ENCODE assay signal across 20 cellular contexts in the genomic region with DNA sequence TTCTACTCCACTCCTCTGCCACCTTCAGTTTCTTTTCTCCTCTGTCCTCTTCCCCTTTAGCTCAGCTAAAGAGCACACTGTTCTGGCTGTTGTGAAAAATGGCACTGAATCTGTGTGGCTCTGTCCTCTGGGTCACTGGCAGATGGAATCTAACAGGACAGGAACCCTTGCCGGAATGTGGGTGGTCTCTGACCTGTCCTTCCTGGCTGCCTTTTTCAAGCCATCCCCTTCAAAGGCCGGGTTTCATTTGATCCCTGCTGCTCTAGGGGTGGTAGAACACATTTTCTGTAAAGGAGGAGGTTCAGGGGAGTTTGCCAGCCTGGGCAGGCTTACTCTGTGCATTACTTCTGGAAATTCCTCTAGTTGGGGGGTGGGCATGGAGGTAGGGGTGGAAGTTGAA.
"Had no signal": no experiment of that assay in that cellular context is flagged by ENCODE, and none has a peak within 500 bp of the region (broad histone marks: within the 10 kb centered on the region; RNA-seq: fewer than 3 reads in every experiment).

No MANE protein-coding gene starts in this region.

- H3K4me3 ChIP-seq: esophagus squamous epithelium, hepatocyte, lung, psoas muscle, smooth muscle cell, stomach, testis, upper lobe of right lung had no signal

- H3K27me3 ChIP-seq: esophagus squamous epithelium, hepatocyte, stomach, testis, upper lobe of right lung had no signal

- H3K4me2 ChIP-seq: hepatocyte, smooth muscle cell had no signal

- H3K27ac ChIP-seq: esophagus squamous epithelium, hepatocyte, psoas muscle, stomach, testis, upper lobe of right lung had no signal

- H3K4me3 Mint-ChIP-seq: activated CD4-positive, alpha-beta T cell treated with anti-CD3 and anti-CD28 coated beads for 36 hours; activated naive CD8-positive, alpha-beta T cell; activated T-helper 1 cell treated with anti-CD3 and anti-CD28 coated beads, Interleukin-12 subunit alpha, Interleukin-12 subunit beta, Interleukin-2, Interleukin-4 antibody, amounts not matched to agents 30 ng/mL and 10 ng/mL and 1 ng/mL, durations not matched to agents 14 hours and 24 hours and 36 hours; dendritic cell treated with granulocyte-macrophage colony-stimulating factor and Interleukin-4, amounts not matched to agents 40 ng/mL and 50 ng/mL, for 4 days had no signal

- H3K9me3 ChIP-seq: esophagus squamous epithelium, psoas muscle, stomach, testis, upper lobe of right lung had no signal

- H2AFZ ChIP-seq: hepatocyte had no signal

- H3K4me1 ChIP-seq: psoas muscle had no signal

- H3K36me3 ChIP-seq: esophagus squamous epithelium, upper lobe of right lung had no signal

- H3K36me3 Mint-ChIP-seq: activated naive CD8-positive, alpha-beta T cell had no signal

- H3K9me3 Mint-ChIP-seq: activated T-helper 1 cell treated with anti-CD3 and anti-CD28 coated beads, Interleukin-12 subunit alpha, Interleukin-12 subunit beta, Interleukin-2, Interleukin-4 antibody, amounts not matched to agents 30 ng/mL and 10 ng/mL and 1 ng/mL, durations not matched to agents 14 hours and 24 hours and 36 hours; dendritic cell treated with granulocyte-macrophage colony-stimulating factor and Interleukin-4, amounts not matched to agents 40 ng/mL and 50 ng/mL, for 4 days had no signal

- ATAC-seq: activated CD4-positive, alpha-beta T cell treated with anti-CD3 and anti-CD28 coated beads for 36 hours; left lobe of liver; psoas muscle; sciatic nerve; upper lobe of right lung had no signal

- H3K27ac Mint-ChIP-seq: activated CD4-positive, alpha-beta T cell treated with anti-CD3 and anti-CD28 coated beads for 36 hours; activated naive CD8-positive, alpha-beta T cell; activated T-helper 1 cell treated with anti-CD3 and anti-CD28 coated beads, Interleukin-12 subunit alpha, Interleukin-12 subunit beta, Interleukin-2, Interleukin-4 antibody, amounts not matched to agents 30 ng/mL and 10 ng/mL and 1 ng/mL, durations not matched to agents 14 hours and 24 hours and 36 hours; dendritic cell treated with granulocyte-macrophage colony-stimulating factor and Interleukin-4, amounts not matched to agents 40 ng/mL and 50 ng/mL, for 4 days had no signal

- H3K4me1 Mint-ChIP-seq: activated CD4-positive, alpha-beta T cell treated with anti-CD3 and anti-CD28 coated beads for 36 hours had no signal

- DNase-seq: activated CD4-positive, alpha-beta T cell treated with anti-CD3 and anti-CD28 coated beads for 36 hours; activated CD4-positive, alpha-beta T cell treated with anti-CD3 and anti-CD28 coated beads, Interleukin-2, amount 50 U/mL, for 48 hours; activated gamma-delta T cell treated with Interleukin-2 at 50 U/mL for 16 hours; cerebellar nuclear complex; effector CD8-positive, alpha-beta T cell; esophagus squamous epithelium; midbrain; psoas muscle; stimulated activated CD4-positive, alpha-beta T cell treated with anti-CD3 and anti-CD28 coated beads, Interleukin-4, amount 100 ng/mL, for 1 hour; stomach; testis; upper lobe of right lung had no signal
